In the genomic region with DNA sequence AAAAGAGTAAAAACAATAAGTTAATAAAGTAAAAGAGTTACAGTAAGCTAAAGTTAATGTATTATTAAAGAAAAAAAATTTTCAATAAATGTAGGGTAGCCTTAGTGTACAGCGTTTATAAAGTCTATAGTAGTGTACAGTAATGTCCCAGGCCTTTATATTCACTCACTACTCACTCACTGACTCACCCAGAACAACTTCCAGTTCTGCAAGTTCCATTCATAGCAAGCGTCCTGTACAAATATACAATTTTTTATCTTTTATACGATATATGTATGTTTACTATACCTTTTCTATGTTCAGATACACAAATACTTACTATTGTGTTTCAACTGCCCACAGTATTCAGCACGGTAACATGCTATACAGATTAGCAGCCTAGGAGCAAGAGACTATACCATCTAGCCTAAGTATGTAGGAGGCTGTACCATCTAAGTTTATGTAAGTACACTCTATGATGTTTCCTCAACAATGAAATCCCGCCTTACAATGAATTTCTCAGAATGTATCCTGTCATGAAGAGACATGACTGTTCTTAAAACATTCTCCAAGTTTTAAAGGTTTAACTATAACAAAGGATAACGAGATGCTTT, we compare ENCODE assay signal across 1 cellular context.
TF ChIP-seq lines count a peak whose summit lies in the region.

No MANE protein-coding gene starts in this region.

TF ChIP-seq in IMR-90, 13 proteins besides CTCF, POLR2A, EP300 and RAD21:
- TF ChIP-seq FOS (IDR thresholded peaks at IDR 0.05; ENCODE audit: low read depth, low read length) = 0 out of 2 replicates have a peak, but pooled peaks have one; percentile 26
